Comparison of ENCODE assay signal across 11 cellular contexts in the genomic region with DNA sequence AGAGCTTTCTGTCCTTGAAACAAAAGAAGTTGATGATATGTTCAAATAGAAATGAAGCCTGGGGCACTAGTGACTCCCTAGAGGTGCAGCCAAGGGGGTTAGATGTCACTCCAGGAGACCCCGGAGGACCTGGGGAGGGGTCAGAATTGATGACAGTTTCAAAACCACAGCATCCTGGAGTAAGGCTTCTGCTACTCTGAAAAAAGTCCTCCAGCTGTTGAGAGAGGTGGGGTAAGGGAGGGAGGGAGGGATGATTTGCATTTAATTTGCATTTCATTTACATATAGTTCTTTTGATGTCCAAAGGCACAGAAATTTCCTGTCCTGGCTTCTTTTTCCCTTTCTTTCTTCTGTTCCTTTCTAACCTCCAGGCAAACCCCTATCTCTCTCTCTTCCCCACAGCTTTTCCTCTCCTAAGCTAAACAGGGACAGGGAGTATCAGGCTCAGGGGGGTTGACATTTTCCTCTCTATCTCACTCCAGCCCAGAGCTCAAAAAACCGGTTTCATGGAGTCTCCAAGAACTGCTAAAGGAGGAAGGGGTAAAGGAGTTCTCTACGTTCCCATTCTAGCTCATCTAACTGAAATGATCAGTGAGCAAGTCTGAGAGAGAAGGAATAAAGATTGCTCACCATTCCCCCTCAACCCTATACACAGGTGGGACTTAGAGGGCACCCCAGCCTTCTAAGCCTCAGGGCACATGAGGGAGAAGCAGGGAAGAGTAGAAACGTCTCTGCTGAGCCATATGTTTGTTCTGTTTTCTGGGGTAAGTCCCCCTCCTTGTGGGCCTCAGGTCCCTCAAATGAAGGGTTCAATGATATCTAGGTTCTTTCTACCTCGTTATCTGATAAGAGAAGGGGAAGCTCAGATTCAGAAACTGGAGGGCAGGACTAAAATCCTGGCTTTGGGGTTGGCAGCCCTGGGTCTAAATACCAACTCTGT. TPM values are rescaled to one million over a fixed set of nuclear protein-coding genes. Genes with fewer than 3 reads are reported as not detected.
DNase-seq lines count a peak whose midpoint lies in the region; ATAC-seq, FAIRE-seq and TF ChIP-seq lines count a peak whose summit lies in the region.
"Had no signal": no experiment of that assay in that cellular context is flagged by ENCODE, and none has a peak within 500 bp of the region (broad histone marks: within the 10 kb centered on the region; RNA-seq: fewer than 3 reads in every experiment).

No MANE protein-coding gene starts in this region.

- no peak for TF ChIP-seq CTCF in bronchial epithelial cell (IDR thresholded peaks at IDR 0.05; ENCODE audit: insufficient read depth, low read length, severe bottlenecking)
- no peak for TF ChIP-seq CTCF in suprapubic skin (IDR thresholded peaks at IDR 0.05)
- no peak for TF ChIP-seq CTCF in osteoblast (IDR thresholded peaks at IDR 0.05; ENCODE audit: extremely low read depth, low read depth, low read length)

- 31% methylated on average over 5 of the region's 5 CpGs for WGBS in suprapubic skin

- H3K36me3 ChIP-seq in bronchial epithelial cell (ENCODE audit: control insufficient read depth, insufficient read depth, low read length) (no peaks in the 10 kb centered on the region), suprapubic skin (no peaks in the 10 kb centered on the region), osteoblast (ENCODE audit: insufficient read depth, low read length) (no peaks in the 10 kb centered on the region)

- intact Hi-C loops in activated T-helper 1 cell treated with anti-CD3 and anti-CD28 coated beads, Interleukin-12 subunit alpha, Interleukin-12 subunit beta, Interleukin-2, Interleukin-4 antibody, amounts not matched to agents 30 ng/mL and 10 ng/mL and 1 ng/mL, durations not matched to agents 14 hours and 24 hours and 36 hours (cut with micrococcal nuclease), result no loop called here

- H3K4me1 ChIP-seq in suprapubic skin (peaks cover 42% of the 10 kb centered on the region), osteoblast (ENCODE audit: insufficient read depth, low read length) (no peaks in the 10 kb centered on the region)

- no peak overlapping the region for H3K4me3 Mint-ChIP-seq in activated T-cell treated with anti-CD3 and anti-CD28 coated beads, Interleukin-2, amount 50 U/mL, for 4 hours
- no peak overlapping the region for H3K4me3 Mint-ChIP-seq in activated T-helper 1 cell treated with anti-CD3 and anti-CD28 coated beads, Interleukin-12 subunit alpha, Interleukin-12 subunit beta, Interleukin-2, Interleukin-4 antibody, amounts not matched to agents 30 ng/mL and 10 ng/mL and 1 ng/mL, durations not matched to agents 14 hours and 24 hours and 36 hours

- H3K4me1 Mint-ChIP-seq in activated T-cell treated with anti-CD3 and anti-CD28 coated beads, Interleukin-2, amount 50 U/mL, for 4 hours (ENCODE audit: low read depth), result peaks cover 1% of the 10 kb centered on the region
- H3K4me1 Mint-ChIP-seq in activated T-helper 1 cell treated with anti-CD3 and anti-CD28 coated beads, Interleukin-12 subunit alpha, Interleukin-12 subunit beta, Interleukin-2, Interleukin-4 antibody, amounts not matched to agents 30 ng/mL and 10 ng/mL and 1 ng/mL, durations not matched to agents 14 hours and 24 hours and 36 hours (ENCODE audit: low read depth), result peaks cover 19% of the 10 kb centered on the region

- no peak for TF ChIP-seq EP300 in suprapubic skin (IDR thresholded peaks at IDR 0.05)

- no peak overlapping the region for H3K4me3 ChIP-seq in bronchial epithelial cell (ENCODE audit: low read depth, low read length)
- H3K4me3 ChIP-seq in suprapubic skin, result no peak overlapping the region
- no peak overlapping the region for H3K4me3 ChIP-seq in osteoblast (ENCODE audit: insufficient read depth, low read length)

- no peak overlapping the region for H3K4me2 ChIP-seq in osteoblast (ENCODE audit: insufficient read depth, low read length)

- peaks cover 3% of the 10 kb centered on the region for H4K20me1 ChIP-seq in osteoblast (ENCODE audit: insufficient read depth, low read length)

- H3K9me3 ChIP-seq in suprapubic skin, result no peaks in the 10 kb centered on the region
- peaks cover 6% of the 10 kb centered on the region for H3K9me3 ChIP-seq in osteoblast (ENCODE audit: low read depth, low read length)

- TF ChIP-seq POLR2A in suprapubic skin (IDR thresholded peaks at IDR 0.05), result no peak

- no peaks in the 10 kb centered on the region for H3K79me2 ChIP-seq in osteoblast (ENCODE audit: insufficient read depth, low read length)

- peaks cover 55% of the 10 kb centered on the region for H3K27me3 Mint-ChIP-seq in activated T-cell treated with anti-CD3 and anti-CD28 coated beads, Interleukin-2, amount 50 U/mL, for 4 hours (ENCODE audit: low read depth)
- peaks cover 66% of the 10 kb centered on the region for H3K27me3 Mint-ChIP-seq in activated T-helper 1 cell treated with anti-CD3 and anti-CD28 coated beads, Interleukin-12 subunit alpha, Interleukin-12 subunit beta, Interleukin-2, Interleukin-4 antibody, amounts not matched to agents 30 ng/mL and 10 ng/mL and 1 ng/mL, durations not matched to agents 14 hours and 24 hours and 36 hours (ENCODE audit: insufficient read depth)

- no peak overlapping the region for H2AFZ ChIP-seq in osteoblast (ENCODE audit: low read length)

- H3K27ac ChIP-seq in suprapubic skin (peak overlapping the region; percentile 48), osteoblast (ENCODE audit: low read depth, low read length) (no peak overlapping the region)

- ATAC-seq in activated T-cell treated with anti-CD3 and anti-CD28 coated beads, Interleukin-2, amount 50 U/mL, for 4 hours, result peak; percentile 27 to 44

- H3K27me3 ChIP-seq in bronchial epithelial cell (ENCODE audit: control insufficient read depth, insufficient read depth, low read length) (peaks cover 10% of the 10 kb centered on the region), suprapubic skin (peaks cover 22% of the 10 kb centered on the region), osteoblast (ENCODE audit: insufficient read depth, low read length) (peaks cover 78% of the 10 kb centered on the region)

- DNase-seq in activated T-cell treated with anti-CD3 and anti-CD28 coated beads, Interleukin-2, amount 50 U/mL, for 4 hours, result no peak
- DNase-seq in activated T-cell treated with anti-CD3 and anti-CD28 coated beads, Interleukin-2, amount 50 U/mL, for 1 hour, result no peak
- DNase-seq in NCI-H526 treated with DMSO at 0.1 percent for 48 hours (lab: John Stamatoyannopoulos, UW) (peak; percentile 100), bronchial epithelial cell (ENCODE audit: low read depth) (peak; percentile 71), suprapubic skin (ENCODE audit: low spot score in 2 of 2) (no peak), osteoblast (ENCODE audit: insufficient read length, low spot score, missing footprints) (no peak), NCI-H2107 treated with DMSO at 0.1 percent for 48 hours (lab: John Stamatoyannopoulos, UW; ENCODE audit: unreplicated experiment) (no peak)
- no peak for DNase-seq in activated T-helper 1 cell treated with anti-CD3 and anti-CD28 coated beads, Interleukin-12 subunit alpha, Interleukin-12 subunit beta, Interleukin-2, Interleukin-4 antibody, amounts not matched to agents 30 ng/mL and 10 ng/mL and 1 ng/mL, durations not matched to agents 14 hours and 24 hours and 36 hours (ENCODE audit: low spot score)
- DNase-seq: NCI-H2081 treated with DMSO at 0.1 percent for 48 hours, small intestine had no signal

- peak; percentile 83 for FAIRE-seq in bronchial epithelial cell (lab: Jason Lieb, UNC)
- FAIRE-seq: small intestine had no signal

- H3K36me3 Mint-ChIP-seq in activated T-cell treated with anti-CD3 and anti-CD28 coated beads, Interleukin-2, amount 50 U/mL, for 4 hours (ENCODE audit: insufficient read depth), result no peaks in the 10 kb centered on the region
- peaks cover 3% of the 10 kb centered on the region for H3K36me3 Mint-ChIP-seq in activated T-helper 1 cell treated with anti-CD3 and anti-CD28 coated beads, Interleukin-12 subunit alpha, Interleukin-12 subunit beta, Interleukin-2, Interleukin-4 antibody, amounts not matched to agents 30 ng/mL and 10 ng/mL and 1 ng/mL, durations not matched to agents 14 hours and 24 hours and 36 hours (ENCODE audit: low read depth)

- no peak overlapping the region for H3K27ac Mint-ChIP-seq in activated T-helper 1 cell treated with anti-CD3 and anti-CD28 coated beads, Interleukin-12 subunit alpha, Interleukin-12 subunit beta, Interleukin-2, Interleukin-4 antibody, amounts not matched to agents 30 ng/mL and 10 ng/mL and 1 ng/mL, durations not matched to agents 14 hours and 24 hours and 36 hours

- no peaks in the 10 kb centered on the region for H3K9me3 Mint-ChIP-seq in activated T-cell treated with anti-CD3 and anti-CD28 coated beads, Interleukin-2, amount 50 U/mL, for 4 hours
- H3K9me3 Mint-ChIP-seq in activated T-helper 1 cell treated with anti-CD3 and anti-CD28 coated beads, Interleukin-12 subunit alpha, Interleukin-12 subunit beta, Interleukin-2, Interleukin-4 antibody, amounts not matched to agents 30 ng/mL and 10 ng/mL and 1 ng/mL, durations not matched to agents 14 hours and 24 hours and 36 hours, result no peaks in the 10 kb centered on the region

RNA-seq across cellular contexts. Expression of gene POU2F3, which starts 3.5 kb away (rescaled TPM):
- total RNA-seq in activated T-cell treated with anti-CD3 and anti-CD28 coated beads, Interleukin-2, amount 50 U/mL, for 4 hours, result not detected
- total RNA-seq in bronchial epithelial cell (0.90 TPM in 1 of 2 replicates, not detected in the other), suprapubic skin (100 to 1,000 TPM in 2 of 4 donors, 10 to 100 TPM in 2; 58.2 to 219 (median 105) TPM), osteoblast (under 0.01 TPM in 1 of 2 replicates, not detected in the other)
- total RNA-seq in activated T-helper 1 cell treated with anti-CD3 and anti-CD28 coated beads, Interleukin-12 subunit alpha, Interleukin-12 subunit beta, Interleukin-2, Interleukin-4 antibody, amounts not matched to agents 30 ng/mL and 10 ng/mL and 1 ng/mL, durations not matched to agents 14 hours and 24 hours and 36 hours, result 0.36 TPM in 1 of 2 replicates, not detected in the other
- total RNA-seq: myocyte had no signal

RNA-seq across cellular contexts. Expression of gene OAF, which starts 25.6 kb away (rescaled TPM):
- total RNA-seq in activated T-cell treated with anti-CD3 and anti-CD28 coated beads, Interleukin-2, amount 50 U/mL, for 4 hours, result 1 to 10 TPM; 5.0 to 5.8 (median 5.3) TPM
- total RNA-seq in bronchial epithelial cell (5.9 and 9.0 TPM in 2 replicates), suprapubic skin (10 to 100 TPM in 3 of 4 donors, 1 to 10 TPM in 1; 5.0 to 13.0 (median 10.8) TPM), osteoblast (7.2 and 10.3 TPM in 2 replicates)
- 6.7 and 7.3 TPM in 2 replicates for total RNA-seq in activated T-helper 1 cell treated with anti-CD3 and anti-CD28 coated beads, Interleukin-12 subunit alpha, Interleukin-12 subunit beta, Interleukin-2, Interleukin-4 antibody, amounts not matched to agents 30 ng/mL and 10 ng/mL and 1 ng/mL, durations not matched to agents 14 hours and 24 hours and 36 hours

Comparison
In these comparisons a context has a peak if more than half of its experiments do, and no peak if none do; other contexts are left out.
1. DNase-seq: peak in NCI-H526 treated with DMSO at 0.1 percent for 48 hours (single experiment) and bronchial epithelial cell (single experiment); none in activated T-cell treated with anti-CD3 and anti-CD28 coated beads, Interleukin-2, amount 50 U/mL, for 4 hours (single experiment), activated T-cell treated with anti-CD3 and anti-CD28 coated beads, Interleukin-2, amount 50 U/mL, for 1 hour (single experiment), suprapubic skin (0 of 2), osteoblast (single experiment), activated T-helper 1 cell treated with anti-CD3 and anti-CD28 coated beads, Interleukin-12 subunit alpha, Interleukin-12 subunit beta, Interleukin-2, Interleukin-4 antibody, amounts not matched to agents 30 ng/mL and 10 ng/mL and 1 ng/mL, durations not matched to agents 14 hours and 24 hours and 36 hours (single experiment) and NCI-H2107 treated with DMSO at 0.1 percent for 48 hours (single experiment).
2. RNA of gene POU2F3, which starts 3.5 kb away (total RNA-seq): 58.2 to 219 TPM in suprapubic skin; 0.36 TPM in activated T-helper 1 cell treated with anti-CD3 and anti-CD28 coated beads, Interleukin-12 subunit alpha, Interleukin-12 subunit beta, Interleukin-2, Interleukin-4 antibody, amounts not matched to agents 30 ng/mL and 10 ng/mL and 1 ng/mL, durations not matched to agents 14 hours and 24 hours and 36 hours, not detected in activated T-cell treated with anti-CD3 and anti-CD28 coated beads, Interleukin-2, amount 50 U/mL, for 4 hours, 0.90 TPM in bronchial epithelial cell and under 0.01 TPM in osteoblast; every median in the first group is over 10 times any median in the second.